ENCODE assay signal across 9 cellular contexts in the genomic region with DNA sequence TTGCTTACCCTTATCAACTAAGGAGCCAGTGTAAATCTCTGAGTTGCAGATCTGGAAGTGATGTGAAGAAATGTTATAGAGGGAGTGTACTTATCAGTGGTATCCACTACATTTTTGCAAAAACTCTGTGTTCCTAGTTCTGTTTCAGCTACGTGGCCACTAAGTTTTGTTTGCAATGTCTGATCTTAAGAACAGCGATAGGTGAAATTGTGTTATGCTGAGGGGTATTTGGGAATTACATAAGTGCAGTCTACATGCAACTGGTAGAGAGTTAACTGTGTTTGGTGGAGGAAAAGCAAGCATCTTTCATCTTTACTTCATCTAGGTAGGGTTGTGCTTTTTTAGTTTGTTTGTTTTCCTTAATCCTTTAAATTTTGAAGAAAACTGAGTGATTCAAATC.
DNase-seq lines count a peak whose midpoint lies in the region; ATAC-seq and TF ChIP-seq lines count a peak whose summit lies in the region.
"Had no signal": no experiment of that assay in that cellular context is flagged by ENCODE, and none has a peak within 500 bp of the region (broad histone marks: within the 10 kb centered on the region; RNA-seq: fewer than 3 reads in every experiment).

No MANE protein-coding gene starts in this region.

- TF ChIP-seq CTCF in CD14-positive monocyte (IDR thresholded peaks at IDR 0.05) (no peak), HL-60 (IDR thresholded peaks at IDR 0.05; ENCODE audit: insufficient read depth, low read length) (no peak), colonic mucosa (IDR thresholded peaks at IDR 0.05) (no peak), parathyroid adenoma (IDR thresholded peaks at IDR 0.05) (no peak)

- H3K27ac ChIP-seq in HL-60 (replicated peaks) (peak overlapping the region; percentile 78), colonic mucosa (peak overlapping the region; percentile 39), parathyroid adenoma (peak overlapping the region; percentile 63)

- no peaks in the 10 kb centered on the region for H3K79me2 ChIP-seq in parathyroid adenoma

- H3K4me1 ChIP-seq in colonic mucosa = no peaks in the 10 kb centered on the region
- no peaks in the 10 kb centered on the region for H3K4me1 ChIP-seq in parathyroid adenoma

- intact Hi-C loops in CD14-positive monocyte (cut with micrococcal nuclease) = loop anchor here (5.0 to 10.0 kb wide), 4 partner anchors 37 to 102 kb away; no protein-coding TSS in a partner anchor
- intact Hi-C loops in colonic mucosa (cut with DNase I) = loop anchor here (5.0 kb wide), 1 partner anchor 58 kb away; no protein-coding TSS in a partner anchor

- no peak overlapping the region for H2AFZ ChIP-seq in parathyroid adenoma

- H3K36me3 ChIP-seq in colonic mucosa (no peaks in the 10 kb centered on the region), parathyroid adenoma (ENCODE audit: control insufficient read depth, insufficient read depth, low read length) (no peaks in the 10 kb centered on the region)

- H3K36me3 Mint-ChIP-seq in CD14-positive monocyte = peaks cover 13 to 14% of the 10 kb centered on the region in 2 donors

- H3K4me3 Mint-ChIP-seq in CD14-positive monocyte = peak overlapping the region; percentile 63 to 97

- ATAC-seq in HG03196 (IDR thresholded peaks at IDR 0.05; ENCODE audit: unreplicated experiment) = no peak

- DNase-seq in CD14-positive monocyte (ENCODE audit: low spot score) (no peak), HL-60 (ENCODE audit: low read depth in 1 of 2, low spot score in 1 of 2) (no peak), colonic mucosa (no peak), germinal center (ENCODE audit: low spot score) (no peak), midbrain (lab: John Stamatoyannopoulos, UW) (no peak)
- no peak for DNase-seq in stimulated activated CD4-positive, alpha-beta T cell treated with anti-CD3 and anti-CD28 coated beads, Interleukin-4, amount 100 ng/mL, for 4 hours
- DNase-seq: activated CD4-positive, alpha-beta T cell treated with anti-CD3 and anti-CD28 coated beads for 4 hours had no signal

- H3K27me3 Mint-ChIP-seq in CD14-positive monocyte (ENCODE audit: low read depth in 3 of 3) = no peaks in the 10 kb centered on the region

- no peaks in the 10 kb centered on the region for H3K9me3 ChIP-seq in colonic mucosa
- H3K9me3 ChIP-seq in parathyroid adenoma (ENCODE audit: control insufficient read depth, low read length) = no peaks in the 10 kb centered on the region

- peak overlapping the region; percentile 26 for H3K4me2 ChIP-seq in parathyroid adenoma (ENCODE audit: low read length)

- peak overlapping the region; percentile 96 to 100 (median 99) for H3K27ac Mint-ChIP-seq in CD14-positive monocyte

- H3K4me1 Mint-ChIP-seq in CD14-positive monocyte = peaks cover 57% of the 10 kb centered on the region

- H3K9me3 Mint-ChIP-seq in CD14-positive monocyte = peaks cover 0 to 2% (median 0%) of the 10 kb centered on the region in 7 donors

- no peaks in the 10 kb centered on the region for H3K27me3 ChIP-seq in HL-60 (ENCODE audit: insufficient read depth, poor library complexity, severe bottlenecking)
- no peaks in the 10 kb centered on the region for H3K27me3 ChIP-seq in colonic mucosa
- H3K27me3 ChIP-seq in parathyroid adenoma (ENCODE audit: control insufficient read depth, insufficient read depth, low read length) = no peaks in the 10 kb centered on the region

- peak overlapping the region in 1 of 2 donors; percentile 38 for H3K9ac ChIP-seq in colonic mucosa (ENCODE audit: low read depth in 2 of 2, low read length in 2 of 2)
- no peak overlapping the region for H3K9ac ChIP-seq in parathyroid adenoma

- H3K4me3 ChIP-seq in HL-60 (replicated peaks; ENCODE audit: insufficient read depth, low read length) (peak overlapping the region; percentile 61), colonic mucosa (peak overlapping the region; percentile 10), parathyroid adenoma (ENCODE audit: low read depth, low read length) (no peak overlapping the region)
